8 cellular contexts compared by ENCODE assay signal in the genomic region with DNA sequence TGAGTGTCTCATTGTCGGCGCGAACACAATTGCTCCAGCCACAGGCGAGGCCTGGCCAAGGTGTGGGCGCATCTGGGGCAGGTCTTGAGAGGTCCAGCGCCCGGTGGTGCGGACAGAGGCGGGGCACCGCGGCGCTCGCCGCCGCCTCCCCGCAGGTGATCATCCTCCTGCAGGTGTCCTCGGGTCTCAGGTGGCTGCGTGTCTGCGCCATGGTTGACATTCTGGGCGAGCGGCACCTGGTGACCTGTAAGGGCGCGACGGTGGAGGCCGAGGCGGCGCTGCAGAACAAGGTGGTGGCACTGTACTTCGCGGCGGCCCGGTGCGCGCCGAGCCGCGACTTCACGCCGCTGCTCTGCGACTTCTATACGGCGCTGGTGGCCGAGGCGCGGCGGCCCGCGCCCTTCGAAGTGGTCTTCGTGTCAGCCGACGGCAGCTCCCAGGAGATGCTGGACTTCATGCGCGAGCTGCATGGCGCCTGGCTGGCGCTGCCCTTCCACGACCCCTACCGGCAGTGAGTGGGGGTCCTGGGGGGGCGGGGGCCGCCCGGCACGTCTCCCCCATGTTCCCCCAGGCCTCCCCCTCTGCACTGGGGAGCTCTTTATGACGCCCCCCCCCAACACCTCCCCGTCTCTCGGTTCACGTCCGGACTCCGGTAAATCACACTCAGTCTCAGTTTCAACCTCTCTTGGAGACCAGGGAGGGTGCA. TPM values are rescaled to one million over a fixed set of nuclear protein-coding genes. Genes with fewer than 3 reads are reported as not detected.
DNase-seq lines count a peak whose midpoint lies in the region; ATAC-seq and TF ChIP-seq lines count a peak whose summit lies in the region.

No MANE protein-coding gene starts in this region.

- TF ChIP-seq CTCF in BE2C (IDR thresholded peaks at IDR 0.05; ENCODE audit: low read depth, low read length) (no peak), MM.1S (IDR thresholded peaks at IDR 0.05; ENCODE audit: low read length) (no peak), chondrocyte (IDR thresholded peaks at IDR 0.05) (peak; percentile 22), OCI-LY7 (conservative IDR thresholded peaks at IDR 0.05; ENCODE audit: low read length) (no peak)

- ATAC-seq in GM18870 (IDR thresholded peaks at IDR 0.05; ENCODE audit: unreplicated experiment): no peak

- H3K27me3 ChIP-seq in BE2C (peaks cover 12% of the 10 kb centered on the region; the same call in 1 of the 2 replicates), MM.1S (replicated peaks; ENCODE audit: insufficient read depth, low read length) (no peaks in the 10 kb centered on the region), mucosa of rectum (ENCODE audit: control insufficient read depth in 2 of 2, insufficient read depth in 2 of 2, low read length in 2 of 2) (peaks cover 0 to 25% of the 10 kb centered on the region in 2 donors)

- H3K9me2 ChIP-seq in MM.1S (replicated peaks; ENCODE audit: insufficient read depth, low read length) (no peaks in the 10 kb centered on the region), OCI-LY7 (ENCODE audit: insufficient read depth, low read length) (no peaks in the 10 kb centered on the region)

- H3K79me2 ChIP-seq in MM.1S (ENCODE audit: low read length) (no peaks in the 10 kb centered on the region), OCI-LY7 (ENCODE audit: insufficient read depth, low read depth, low read length) (no peaks in the 10 kb centered on the region)

- H3K9me3 Mint-ChIP-seq in chondrocyte (ENCODE audit: low read depth): no peaks in the 10 kb centered on the region

- no peaks in the 10 kb centered on the region; the same call in 1 of the 2 replicates for H3K9me3 ChIP-seq in BE2C
- no peaks in the 10 kb centered on the region for H3K9me3 ChIP-seq in MM.1S (replicated peaks; ENCODE audit: insufficient read depth, low read length)
- no peaks in the 10 kb centered on the region for H3K9me3 ChIP-seq in mucosa of rectum (ENCODE audit: control insufficient read depth in 2 of 2, low read length in 2 of 2)
- no peaks in the 10 kb centered on the region for H3K9me3 ChIP-seq in OCI-LY7 (ENCODE audit: low read length)

- peak overlapping the region; percentile 54 for H3K4me2 ChIP-seq in MM.1S (ENCODE audit: low read depth, low read length)
- H3K4me2 ChIP-seq in OCI-LY7 (ENCODE audit: low read length): no peak overlapping the region

- POLR2A ChIA-PET in OCI-LY7 (lab: Charles Lee): no interaction called here

- peaks cover 49% of the 10 kb centered on the region for H3K4me1 Mint-ChIP-seq in chondrocyte (ENCODE audit: low read depth)

- H3K4me3 Mint-ChIP-seq in chondrocyte (ENCODE audit: unreplicated experiment): peak overlapping the region; percentile 93

- H3K36me3 ChIP-seq in BE2C (no peaks in the 10 kb centered on the region), MM.1S (replicated peaks; ENCODE audit: insufficient read depth, low read length) (no peaks in the 10 kb centered on the region), mucosa of rectum (ENCODE audit: control insufficient read depth in 2 of 2, insufficient read depth in 2 of 2, low read length in 2 of 2) (no peaks in the 10 kb centered on the region), OCI-LY7 (ENCODE audit: insufficient read depth, low read length) (no peaks in the 10 kb centered on the region)

- peaks cover 5% of the 10 kb centered on the region; the same call in 1 of the 2 replicates for H3K4me1 ChIP-seq in BE2C
- H3K4me1 ChIP-seq in MM.1S (ENCODE audit: low read length): no peaks in the 10 kb centered on the region
- peaks cover 10 to 11% of the 10 kb centered on the region in 2 donors for H3K4me1 ChIP-seq in mucosa of rectum (ENCODE audit: control insufficient read depth in 2 of 2, insufficient read depth in 2 of 2, low read length in 2 of 2)
- no peaks in the 10 kb centered on the region for H3K4me1 ChIP-seq in OCI-LY7 (ENCODE audit: insufficient read depth, low read length, poor library complexity, severe bottlenecking)

- H3K27ac Mint-ChIP-seq in chondrocyte (ENCODE audit: unreplicated experiment): no peak overlapping the region

- intact Hi-C loops in OCI-LY7 (cut with micrococcal nuclease; ENCODE audit: unreplicated experiment): no loop called here

- no peaks in the 10 kb centered on the region for H3K27me3 Mint-ChIP-seq in chondrocyte (ENCODE audit: low read depth)

- H3K4me3 ChIP-seq in BE2C (ENCODE audit: low read depth, low read length) (peak overlapping the region; percentile 56), MM.1S (ENCODE audit: low read length) (no peak overlapping the region; the same call in 1 of the 2 replicates), mucosa of rectum (ENCODE audit: low read length in 2 of 2) (peak overlapping the region; percentile 55 to 59), OCI-LY7 (ENCODE audit: low read depth, low read length, poor library complexity, severe bottlenecking) (no peak overlapping the region)

- H3F3A ChIP-seq in MM.1S (ENCODE audit: insufficient read depth, low read length): no peaks in the 10 kb centered on the region

- H4K20me1 ChIP-seq in MM.1S (ENCODE audit: insufficient read depth, low read length): no peaks in the 10 kb centered on the region
- H4K20me1 ChIP-seq in OCI-LY7 (ENCODE audit: insufficient read depth, low read length): no peaks in the 10 kb centered on the region

- H2AFZ ChIP-seq in MM.1S (ENCODE audit: low read length) (no peak overlapping the region), OCI-LY7 (ENCODE audit: low read length) (no peak overlapping the region)

- H3K9ac ChIP-seq in MM.1S (ENCODE audit: low read length): no peak overlapping the region
- H3K9ac ChIP-seq in mucosa of rectum (ENCODE audit: low read depth in 1 of 2, low read length in 2 of 2): peak overlapping the region in 1 of 2 donors; percentile 26

- CTCF ChIA-PET in OCI-LY7 (lab: Charles Lee; ENCODE audit: unreplicated experiment): no interaction called here

- peak; percentile 22 for DNase-seq in BE2C
- no peak for DNase-seq in MM.1S
- DNase-seq in chondrocyte (ENCODE audit: low spot score): no peak
- no peak for DNase-seq in NCI-H526 (lab: John Stamatoyannopoulos, UW)
- no peak for DNase-seq in GM03348 (ENCODE audit: low spot score)
- DNase-seq in OCI-LY7 (ENCODE audit: low spot score): no peak

- no peak overlapping the region for H3K27ac ChIP-seq in MM.1S (ENCODE audit: low read length)
- no peak overlapping the region for H3K27ac ChIP-seq in mucosa of rectum (ENCODE audit: low read depth in 2 of 2, low read length in 2 of 2)
- H3K27ac ChIP-seq in OCI-LY7 (ENCODE audit: low read depth, low read length, poor library complexity, severe bottlenecking): no peak overlapping the region

- BruUV-seq in OCI-LY7 (replicated peaks; lab: Mats Ljungman, UMichigan): no TSS peak

- H3K36me3 Mint-ChIP-seq in chondrocyte (ENCODE audit: low read depth): no peaks in the 10 kb centered on the region

RNA-seq across cellular contexts. Expression of a gene that starts 0.4 kb away (rescaled TPM):
- 0.43 TPM for polyA plus RNA-seq in BE2C (2012; ENCODE audit: insufficient read depth, insufficient read length, low read depth)
- total RNA-seq in chondrocyte (0.36 to 0.70 TPM (median 0.50 TPM) in 3 replicates), OCI-LY7 (2022) (not detected in 2 replicates)
- total RNA-seq in OCI-LY7 (2014; rRNA removed; shearing (Covaris generic)): not detected in 2 replicates

Comparison
In these comparisons a context has a peak if more than half of its experiments do, and no peak if none do; other contexts are left out.
1. H3K4me3 ChIP-seq: peak in BE2C (single experiment) and mucosa of rectum (2 of 2); none in MM.1S (single experiment) and OCI-LY7 (single experiment).